In genomic region chr3:127546970-127547733, GRCh38 we compare ENCODE assay signal across 9 cellular contexts. TPM values are rescaled to one million over a fixed set of nuclear protein-coding genes. Genes with fewer than 3 reads are reported as not detected.
DNase-seq lines count a peak whose midpoint lies in the region; ATAC-seq and TF ChIP-seq lines count a peak whose summit lies in the region.
"Had no signal": no experiment of that assay in that cellular context is flagged by ENCODE, and none has a peak within 500 bp of the region (broad histone marks: within the 10 kb centered on the region; RNA-seq: fewer than 3 reads in every experiment).

No MANE protein-coding gene starts in this region.

- no peak for TF ChIP-seq CTCF in WI38 (IDR thresholded peaks at IDR 0.05; ENCODE audit: low read depth, low read length)

- no peak overlapping the region for H4K12ac ChIP-seq in trophoblast cell (ENCODE audit: low read depth, low read length)

- H3K4me2 ChIP-seq in trophoblast cell (ENCODE audit: low read length) = peak overlapping the region; percentile 61

- H2AK5ac ChIP-seq in trophoblast cell (ENCODE audit: low read length) = no peak overlapping the region

- no peak overlapping the region for H3K9ac ChIP-seq in trophoblast cell (ENCODE audit: low read length)

- H3K27ac ChIP-seq in trophoblast cell (ENCODE audit: low read depth, low read length) = no peak overlapping the region
- H3K27ac ChIP-seq: SJSA1 had no signal

- no peak overlapping the region for H4K91ac ChIP-seq in trophoblast cell (ENCODE audit: low read depth, low read length)

- no peak overlapping the region for H2BK120ac ChIP-seq in trophoblast cell (ENCODE audit: insufficient read depth, low read length, poor library complexity)

- no peak overlapping the region for H3K23ac ChIP-seq in trophoblast cell (ENCODE audit: low read length)

- peak; percentile 57 for DNase-seq in D341Med (ENCODE audit: low spot score)
- DNase-seq in cardiac septum (ENCODE audit: low spot score) = peak; percentile 80
- no peak for DNase-seq in trophoblast cell
- DNase-seq in hippocampal formation (lab: John Stamatoyannopoulos, UW) = no peak
- DNase-seq in T-helper 9 cell = no peak
- no peak for DNase-seq in HT-29 (ENCODE audit: low spot score)

- peaks cover 2% of the 10 kb centered on the region for H3K79me1 ChIP-seq in trophoblast cell (ENCODE audit: low read length)

- H3K4me3 ChIP-seq in WI38 (ENCODE audit: low read depth, low read length) (peak overlapping the region; percentile 43), trophoblast cell (ENCODE audit: low read depth, low read length) (peak overlapping the region; percentile 65)

- no CpG with 5 or more reads among the region's 24 CpGs for WGBS in trophoblast cell (ENCODE audit: extremely low coverage, insufficient coverage, insufficient read length)

- H3K27me3 ChIP-seq in trophoblast cell (ENCODE audit: insufficient read depth, low read length) = no peaks in the 10 kb centered on the region
- H3K27me3 ChIP-seq: SJSA1 had no signal

- no peak overlapping the region for H3K18ac ChIP-seq in trophoblast cell (ENCODE audit: low read length)

- no peak overlapping the region for H2BK12ac ChIP-seq in trophoblast cell (ENCODE audit: low read length)

- intact Hi-C loops in cardiac septum (cut with DNase I) = loop anchor here (5.0 to 10.0 kb wide), 5 partner anchors 90 to 1025 kb away; partner anchors contain the start of genes CHST13 and PLXNA1

- peak overlapping the region; percentile 8 for H2AFZ ChIP-seq in trophoblast cell (ENCODE audit: insufficient read depth, low read length, poor library complexity)

- ATAC-seq in HG03159 (IDR thresholded peaks at IDR 0.05; ENCODE audit: unreplicated experiment) = no peak

- no peak overlapping the region for H3K4ac ChIP-seq in trophoblast cell (ENCODE audit: low read depth, low read length)

- H4K8ac ChIP-seq in trophoblast cell (ENCODE audit: low read depth, low read length) = peak overlapping the region; percentile 12

- no peaks in the 10 kb centered on the region for H3K79me2 ChIP-seq in trophoblast cell (ENCODE audit: control insufficient read depth, insufficient read depth, low read length, poor library complexity)

- H3K14ac ChIP-seq in trophoblast cell (ENCODE audit: low read length) = no peak overlapping the region

- H3K4me1 ChIP-seq in trophoblast cell (ENCODE audit: control insufficient read depth in 1 of 2, insufficient read depth in 2 of 2, low read length in 2 of 2) = peaks cover 6 to 13% of the 10 kb centered on the region in 2 experiments

- no peak overlapping the region for H2BK5ac ChIP-seq in trophoblast cell (ENCODE audit: low read depth, low read length, poor library complexity)

- no peaks in the 10 kb centered on the region for H3K36me3 ChIP-seq in trophoblast cell (ENCODE audit: control insufficient read depth in 1 of 2, insufficient read depth in 2 of 2, low read length in 2 of 2)
- H3K36me3 ChIP-seq: SJSA1 had no signal

- H3K9me3 ChIP-seq in trophoblast cell (ENCODE audit: insufficient read depth, low read depth, low read length) = no peaks in the 10 kb centered on the region
- H3K9me3 ChIP-seq: SJSA1 had no signal

RNA-seq across cellular contexts. Expression of gene TPRA1, which starts 43.4 kb away (rescaled TPM):
- 17.3 TPM for total RNA-seq in cardiac septum
- polyA plus RNA-seq in trophoblast cell (2013) = 11.5 and 13.0 TPM in 2 replicates
- 73.0 and 84.4 TPM in 2 replicates for total RNA-seq in HT-29 (2014; rRNA removed; shearing (Covaris generic))

RNA-seq across cellular contexts. Expression of gene MCM2, which starts 51.1 kb away (rescaled TPM):
- 5.5 TPM for total RNA-seq in cardiac septum
- polyA plus RNA-seq in trophoblast cell (2013) = 15.4 and 15.8 TPM in 2 replicates
- total RNA-seq in HT-29 (2014; rRNA removed; shearing (Covaris generic)) = 282 and 292 TPM in 2 replicates

Comparison
In these comparisons a context has a peak if more than half of its experiments do, and no peak if none do; other contexts are left out.
1. DNase-seq: peak in D341Med (single experiment) and cardiac septum (single experiment); none in trophoblast cell (0 of 2), hippocampal formation (0 of 2), T-helper 9 cell (single experiment) and HT-29 (single experiment).
2. RNA of gene MCM2, which starts 51.1 kb away (total RNA-seq): 282 to 292 TPM in HT-29; 5.5 TPM in cardiac septum (single experiment); every median in the first group is over 10 times any median in the second.